8 cellular contexts compared by ENCODE assay signal in genomic region chr22:19291580-19292261, GRCh38. TPM values are rescaled to one million over a fixed set of nuclear protein-coding genes. Genes with fewer than 3 reads are reported as not detected.
DNase-seq lines count a peak whose midpoint lies in the region; ATAC-seq and TF ChIP-seq lines count a peak whose summit lies in the region.

TSS of gene CLTCL1 (minus strand) at chr22:19291719. CDS start at chr22:19291641, 78 bp downstream.

- peak within 1 kb of the TSS; percentile 27 to 92 (median 85) for H3K27ac Mint-ChIP-seq in CD8-positive, alpha-beta memory T cell
- peak within 1 kb of the TSS; percentile 83 for H3K27ac Mint-ChIP-seq in activated B cell treated with CpG ODN at 0.5 μM for 24 hours

- peak within 1 kb of the TSS; percentile 88 to 97 (median 91) for H3K4me3 Mint-ChIP-seq in CD8-positive, alpha-beta memory T cell
- peak within 1 kb of the TSS; percentile 91 for H3K4me3 Mint-ChIP-seq in activated B cell treated with CpG ODN at 0.5 μM for 24 hours

- no peaks in the 10 kb centered on the region for H3K9me3 Mint-ChIP-seq in CD8-positive, alpha-beta memory T cell
- no peaks in the 10 kb centered on the region for H3K9me3 Mint-ChIP-seq in activated B cell treated with CpG ODN at 0.5 μM for 24 hours

- CTCF ChIA-PET in CD8-positive, alpha-beta memory T cell (lab: Charles Lee), result interaction anchor here (1.0 to 1.5 kb wide), 2 partner anchors 8 to 147 kb away, joined by 3 to 4 read pairs; partner anchors contain the start of gene ESS2
- CTCF ChIA-PET in activated B cell treated with CpG ODN at 0.5 μM for 24 hours (lab: Charles Lee), result interaction anchor here (0.5 to 1.1 kb wide), 3 partner anchors 69 to 338 kb away, joined by 3 to 4 read pairs (median 3); no protein-coding TSS in a partner anchor

- H3K4me1 Mint-ChIP-seq in CD8-positive, alpha-beta memory T cell, result peaks cover 23 to 30% (median 28%) of the 10 kb centered on the region in 3 donors
- H3K4me1 Mint-ChIP-seq in activated B cell treated with CpG ODN at 0.5 μM for 24 hours, result peaks cover 18% of the 10 kb centered on the region

- no peak for TF ChIP-seq CTCF in activated B cell treated with CpG ODN at 0.5 μM for 24 hours (IDR thresholded peaks at IDR 0.05)

- POLR2A ChIA-PET in CD8-positive, alpha-beta memory T cell (lab: Charles Lee), result interaction anchor here (0.5 to 1.5 kb wide), 2 partner anchors 188 to 1723 kb away, joined by 3 read pairs; partner anchors contain the start of gene CDC45
- POLR2A ChIA-PET in activated B cell treated with CpG ODN at 0.5 μM for 24 hours (lab: Charles Lee), result interaction anchor here (0.6 to 2.9 kb wide), 9 partner anchors 11 to 328 kb away, joined by 3 to 38 read pairs (median 5); partner anchors contain the start of genes C22orf39, HIRA and MRPL40

- no peaks in the 10 kb centered on the region for H3K27me3 ChIP-seq in CD8-positive, alpha-beta memory T cell (ENCODE audit: insufficient read depth, low read length, poor library complexity, severe bottlenecking)

- peaks cover 0 to 3% (median 0%) of the 10 kb centered on the region in 3 donors for H3K36me3 Mint-ChIP-seq in CD8-positive, alpha-beta memory T cell
- no peaks in the 10 kb centered on the region for H3K36me3 Mint-ChIP-seq in activated B cell treated with CpG ODN at 0.5 μM for 24 hours (ENCODE audit: low read depth)

- H3K9me3 ChIP-seq in CD8-positive, alpha-beta memory T cell (ENCODE audit: low read length), result no peaks in the 10 kb centered on the region

- intact Hi-C loops in activated B cell treated with CpG ODN at 0.5 μM for 24 hours (cut with micrococcal nuclease), result loop anchor here (1.0 to 10.0 kb wide), 8 partner anchors 69 to 1566 kb away; partner anchors contain the start of genes C22orf39, CDC45, ESS2 and MRPL40

- peak; percentile 51 for ATAC-seq in GM21576 (IDR thresholded peaks at IDR 0.05; ENCODE audit: unreplicated experiment)
- ATAC-seq in activated B cell treated with CpG ODN at 0.5 μM for 24 hours (ENCODE audit: low read depth), result peak; percentile 78

- H3K36me3 ChIP-seq in CD8-positive, alpha-beta memory T cell (ENCODE audit: insufficient read depth, low read length), result no peaks in the 10 kb centered on the region

- DNase-seq in CD8-positive, alpha-beta memory T cell, result peak; percentile 61 to 79 (median 67)
- DNase-seq in NCI-H1092 (lab: John Stamatoyannopoulos, UW), result peak; percentile 63
- DNase-seq in activated B cell treated with CpG ODN at 0.5 μM for 24 hours, result peak; percentile 75
- DNase-seq in caudate nucleus (lab: John Stamatoyannopoulos, UW), result peak in 56 of 61 donors; percentile 13 to 87 (median 64)
- DNase-seq in iris pigment epithelial cell (ENCODE audit: low read depth), result peak; percentile 49
- DNase-seq in smooth muscle cell of the brain vasculature (ENCODE audit: low read depth, low spot score), result peak; percentile 44
- no peak for DNase-seq in NCI-H128 (lab: John Stamatoyannopoulos, UW; ENCODE audit: unreplicated experiment)

- peaks cover 17% of the 10 kb centered on the region for H3K4me1 ChIP-seq in CD8-positive, alpha-beta memory T cell (ENCODE audit: insufficient read depth, low read length)

- H3K27ac ChIP-seq in CD8-positive, alpha-beta memory T cell (ENCODE audit: low read depth, low read length), result peak within 1 kb of the TSS; percentile 71
- no peak within 1 kb of the TSS for H3K27ac ChIP-seq in caudate nucleus (ENCODE audit: low read depth, low read length)

- peak within 1 kb of the TSS; percentile 69 for H3K4me3 ChIP-seq in CD8-positive, alpha-beta memory T cell (ENCODE audit: low read length)

- H3K27me3 Mint-ChIP-seq in CD8-positive, alpha-beta memory T cell, result peaks cover 16 to 37% of the 10 kb centered on the region in 2 donors
- peaks cover 12% of the 10 kb centered on the region for H3K27me3 Mint-ChIP-seq in activated B cell treated with CpG ODN at 0.5 μM for 24 hours

RNA-seq across cellular contexts. Expression of gene CLTCL1, which starts in this region (rescaled TPM):
- under 1 TPM; 0.58 to 0.88 TPM for total RNA-seq in CD8-positive, alpha-beta memory T cell
- polyA plus RNA-seq in CD8-positive, alpha-beta memory T cell, result 0.51 TPM
- 2.7 and 5.0 TPM in 2 replicates for total RNA-seq in activated B cell treated with CpG ODN at 0.5 μM for 24 hours

Comparison
In these comparisons a context has a peak if more than half of its experiments do, and no peak if none do; other contexts are left out.
1. Peak in DNase-seq, H3K4me3 ChIP-seq and H3K27ac ChIP-seq in CD8-positive, alpha-beta memory T cell; RNA of the gene not detected or under 1 TPM.